Comparison of ENCODE assay signal across 8 cellular contexts in genomic region chr6:28940294-28940858, GRCh38. TPM values are rescaled to one million over a fixed set of nuclear protein-coding genes. Genes with fewer than 3 reads are reported as not detected.
DNase-seq lines count a peak whose midpoint lies in the region; ATAC-seq and TF ChIP-seq lines count a peak whose summit lies in the region.

No MANE protein-coding gene starts in this region.

- no peaks in the 10 kb centered on the region for H3K9me2 ChIP-seq in PC-9 (ENCODE audit: insufficient read depth)

- H3K27me3 ChIP-seq in PC-9 (ENCODE audit: insufficient read depth, low read depth) = no peaks in the 10 kb centered on the region

- H3K4me3 Mint-ChIP-seq in T-helper 1 cell treated with Interleukin-12 subunit alpha and Interleukin-12 subunit beta and Interleukin-4 antibody, amounts not matched to agents 30 μg/mL and 1 μg/mL, for 36 hours = peak overlapping the region; percentile 93
- H3K4me3 Mint-ChIP-seq in activated naive CD4-positive, alpha-beta T cell treated with anti-CD3 and anti-CD28 coated beads for 36 hours = peak overlapping the region; percentile 93
- peak overlapping the region; percentile 88 for H3K4me3 Mint-ChIP-seq in osteocyte (ENCODE audit: unreplicated experiment)

- POLR2A ChIA-PET in PC-9 (lab: Charles Lee; ENCODE audit: unreplicated experiment) = interaction anchor here (0.6 to 1.1 kb wide), 2 partner anchors 44 to 45 kb away, joined by 3 to 6 read pairs; no protein-coding TSS in a partner anchor

- H3K36me3 ChIP-seq in PC-9 (ENCODE audit: low read depth) = no peaks in the 10 kb centered on the region

- peak overlapping the region; percentile 76 for H3K27ac ChIP-seq in PC-9

- peak overlapping the region; percentile 65 for H3K4me3 ChIP-seq in PC-9

- H3K4me1 ChIP-seq in PC-9 (replicated peaks; ENCODE audit: insufficient read depth) = peaks cover 23% of the 10 kb centered on the region

- TF ChIP-seq CTCF in PC-9 (conservative IDR thresholded peaks at IDR 0.05) (no peak), osteocyte (IDR thresholded peaks at IDR 0.05) (no peak)

- peak; percentile 12 for ATAC-seq in HG03175 (IDR thresholded peaks at IDR 0.05; ENCODE audit: unreplicated experiment)
- ATAC-seq in Right ventricle myocardium superior (ENCODE audit: poor library complexity) = peak; percentile 44

- CTCF ChIA-PET in PC-9 (lab: Charles Lee) = interaction anchor here (0.5 to 0.6 kb wide), 2 partner anchors 27 to 40 kb away, joined by 8 to 10 read pairs; no protein-coding TSS in a partner anchor
- CTCF ChIA-PET in activated naive CD4-positive, alpha-beta T cell treated with anti-CD3 and anti-CD28 coated beads for 36 hours (lab: Charles Lee) = interaction anchor here (0.6 to 1.8 kb wide), 6 partner anchors 18 to 1045 kb away, joined by 3 to 7 read pairs (median 4); no protein-coding TSS in a partner anchor

- intact Hi-C loops in PC-9 (cut with micrococcal nuclease; ENCODE audit: unreplicated experiment) (loop anchor here (5.0 kb wide), 3 partner anchors 58 to 253 kb away; no protein-coding TSS in a partner anchor), Right ventricle myocardium superior (cut with DNase I) (loop anchor here (5.0 kb wide), 2 partner anchors 42 to 43 kb away; no protein-coding TSS in a partner anchor)
- intact Hi-C loops in activated naive CD4-positive, alpha-beta T cell treated with anti-CD3 and anti-CD28 coated beads for 36 hours (cut with micrococcal nuclease) = loop anchor here (2.0 to 10.0 kb wide), 7 partner anchors 254 to 1463 kb away; partner anchors contain the start of genes POLR1H and PPP1R11

- H3K27me3 Mint-ChIP-seq in T-helper 1 cell treated with Interleukin-12 subunit alpha and Interleukin-12 subunit beta and Interleukin-4 antibody, amounts not matched to agents 30 μg/mL and 1 μg/mL, for 36 hours (ENCODE audit: low read depth) = peaks cover 5% of the 10 kb centered on the region
- no peaks in the 10 kb centered on the region for H3K27me3 Mint-ChIP-seq in activated naive CD4-positive, alpha-beta T cell treated with anti-CD3 and anti-CD28 coated beads for 36 hours (ENCODE audit: low read depth)
- no peaks in the 10 kb centered on the region for H3K27me3 Mint-ChIP-seq in osteocyte (ENCODE audit: unreplicated experiment)

- H3K27ac Mint-ChIP-seq in T-helper 1 cell treated with Interleukin-12 subunit alpha and Interleukin-12 subunit beta and Interleukin-4 antibody, amounts not matched to agents 30 μg/mL and 1 μg/mL, for 36 hours = peak overlapping the region; percentile 96
- peak overlapping the region; percentile 99 for H3K27ac Mint-ChIP-seq in activated naive CD4-positive, alpha-beta T cell treated with anti-CD3 and anti-CD28 coated beads for 36 hours
- peak overlapping the region; percentile 91 for H3K27ac Mint-ChIP-seq in osteocyte (ENCODE audit: unreplicated experiment)

- no peaks in the 10 kb centered on the region for H3K9me3 ChIP-seq in PC-9 (ENCODE audit: insufficient read depth, low read depth)

- H3K79me2 ChIP-seq in PC-9 (ENCODE audit: low read depth) = no peaks in the 10 kb centered on the region

- peaks cover 4% of the 10 kb centered on the region for H3K36me3 Mint-ChIP-seq in T-helper 1 cell treated with Interleukin-12 subunit alpha and Interleukin-12 subunit beta and Interleukin-4 antibody, amounts not matched to agents 30 μg/mL and 1 μg/mL, for 36 hours (ENCODE audit: low read depth)
- peaks cover 4% of the 10 kb centered on the region for H3K36me3 Mint-ChIP-seq in activated naive CD4-positive, alpha-beta T cell treated with anti-CD3 and anti-CD28 coated beads for 36 hours (ENCODE audit: low read depth)
- H3K36me3 Mint-ChIP-seq in osteocyte (ENCODE audit: unreplicated experiment) = no peaks in the 10 kb centered on the region

- BruUV-seq in PC-9 (replicated peaks; lab: Mats Ljungman, UMichigan) = no TSS peak

- no peaks in the 10 kb centered on the region for H3K9me3 Mint-ChIP-seq in T-helper 1 cell treated with Interleukin-12 subunit alpha and Interleukin-12 subunit beta and Interleukin-4 antibody, amounts not matched to agents 30 μg/mL and 1 μg/mL, for 36 hours
- H3K9me3 Mint-ChIP-seq in activated naive CD4-positive, alpha-beta T cell treated with anti-CD3 and anti-CD28 coated beads for 36 hours = no peaks in the 10 kb centered on the region
- H3K9me3 Mint-ChIP-seq in osteocyte (ENCODE audit: unreplicated experiment) = no peaks in the 10 kb centered on the region

- H2AFZ ChIP-seq in PC-9 = peak overlapping the region; percentile 87

- H3K4me1 Mint-ChIP-seq in T-helper 1 cell treated with Interleukin-12 subunit alpha and Interleukin-12 subunit beta and Interleukin-4 antibody, amounts not matched to agents 30 μg/mL and 1 μg/mL, for 36 hours (ENCODE audit: low read depth) = peaks cover 42% of the 10 kb centered on the region
- peaks cover 40% of the 10 kb centered on the region for H3K4me1 Mint-ChIP-seq in activated naive CD4-positive, alpha-beta T cell treated with anti-CD3 and anti-CD28 coated beads for 36 hours (ENCODE audit: low read depth)
- H3K4me1 Mint-ChIP-seq in osteocyte (ENCODE audit: unreplicated experiment) = peaks cover 37% of the 10 kb centered on the region

- peaks cover 34% of the 10 kb centered on the region for H3F3A ChIP-seq in PC-9 (ENCODE audit: insufficient read depth, low read depth)

- H4K20me1 ChIP-seq in PC-9 (ENCODE audit: insufficient read depth) = no peaks in the 10 kb centered on the region

- DNase-seq in T-helper 1 cell (no peak), PC-9 (peak; percentile 55 to 60), Right ventricle myocardium superior (no peak), osteocyte (ENCODE audit: extremely low spot score, unreplicated experiment) (no peak), cortex of kidney (lab: John Stamatoyannopoulos, UW) (no peak)
- no peak for DNase-seq in activated naive CD4-positive, alpha-beta T cell treated with anti-CD3 and anti-CD28 coated beads for 36 hours

- peak overlapping the region; percentile 87 for H3K4me2 ChIP-seq in PC-9

RNA-seq across cellular contexts. Expression of gene TRIM27, which starts 16.6 kb away (rescaled TPM):
- total RNA-seq in PC-9 (2021) = 67.2 and 86.2 TPM in 2 replicates
- 10 to 100 TPM; 35.8 to 41.4 TPM for total RNA-seq in activated naive CD4-positive, alpha-beta T cell treated with anti-CD3 and anti-CD28 coated beads for 36 hours
- total RNA-seq in Right ventricle myocardium superior = 15.7 TPM
- 55.7 and 58.3 TPM in 2 replicates for total RNA-seq in osteocyte

Comparison
In these comparisons a context has a peak if more than half of its experiments do, and no peak if none do; other contexts are left out.
1. DNase-seq: peak in PC-9 (2 of 2); none in T-helper 1 cell (0 of 5), activated naive CD4-positive, alpha-beta T cell treated with anti-CD3 and anti-CD28 coated beads for 36 hours (single experiment), Right ventricle myocardium superior (single experiment), osteocyte (single experiment) and cortex of kidney (single experiment).
2. Peak in every context shown above with its lines, with median percentiles within 50 percentile points of each other: H3K27ac Mint-ChIP-seq and H3K4me3 Mint-ChIP-seq.